Comparison of ENCODE assay signal across 12 cellular contexts in genomic region chr5:132905938-132906337, GRCh38. TPM values are rescaled to one million over a fixed set of nuclear protein-coding genes. Genes with fewer than 3 reads are reported as not detected.
DNase-seq lines count a peak whose midpoint lies in the region; ATAC-seq, FAIRE-seq and TF ChIP-seq lines count a peak whose summit lies in the region.
"Had no signal": no experiment of that assay in that cellular context is flagged by ENCODE, and none has a peak within 500 bp of the region (broad histone marks: within the 10 kb centered on the region; RNA-seq: fewer than 3 reads in every experiment).

No MANE protein-coding gene starts in this region.

- no peak for FAIRE-seq in keratinocyte (lab: Jason Lieb, UNC)

- H3K4me2 ChIP-seq in keratinocyte (ENCODE audit: control insufficient read depth, extremely low read depth, insufficient read depth, low read depth, low read length), result no peak overlapping the region
- no peak overlapping the region for H3K4me2 ChIP-seq in Karpas-422 (ENCODE audit: low read depth, low read length, poor library complexity, severe bottlenecking)

- H3K9me1 ChIP-seq in keratinocyte (ENCODE audit: control insufficient read depth, extremely low read depth, insufficient read depth, low read length), result peaks cover 5% of the 10 kb centered on the region

- ATAC-seq in GM21737 (IDR thresholded peaks at IDR 0.05; ENCODE audit: unreplicated experiment) (no peak), HG03108 (IDR thresholded peaks at IDR 0.05; ENCODE audit: unreplicated experiment) (no peak), HG02884 (IDR thresholded peaks at IDR 0.05; ENCODE audit: unreplicated experiment) (no peak)

- H2AFZ ChIP-seq in keratinocyte (ENCODE audit: control insufficient read depth, low read length), result no peak overlapping the region
- no peak overlapping the region for H2AFZ ChIP-seq in Karpas-422 (ENCODE audit: low read length)

- TF ChIP-seq CTCF in AG10803 (conservative IDR thresholded peaks at IDR 0.05; ENCODE audit: low read length) (peak; percentile 25; the same call in 1 of the 2 replicates), keratinocyte (optimal IDR thresholded peaks at IDR 0.05 in 1 of 3, IDR thresholded peaks at IDR 0.05 in 1 of 3, conservative IDR thresholded peaks at IDR 0.05 in 1 of 3; ENCODE audit: extremely low read depth in 1 of 3, insufficient read depth in 2 of 3, low read length in 3 of 3) (peak in 2 of 3 experiments; percentile 14 to 25)

- no peaks in the 10 kb centered on the region for H3K9me2 ChIP-seq in Karpas-422 (replicated peaks; ENCODE audit: insufficient read depth, low read length)

- H3K4me3 ChIP-seq in AG10803 (ENCODE audit: low read length) (no peak overlapping the region), SJCRH30 (no peak overlapping the region), keratinocyte (ENCODE audit: control insufficient read depth in 2 of 3, extremely low read depth in 1 of 3, insufficient read depth in 2 of 3, low read depth in 1 of 3, low read length in 3 of 3) (no peak overlapping the region), Karpas-422 (ENCODE audit: low read length) (no peak overlapping the region)
- H3K4me3 ChIP-seq: tibial artery had no signal

- H3K36me3 ChIP-seq in SJCRH30 (peaks cover 12% of the 10 kb centered on the region), keratinocyte (ENCODE audit: control insufficient read depth in 2 of 2, extremely low read depth in 1 of 2, insufficient read depth in 2 of 2, low read length in 2 of 2) (peaks cover 0 to 4% of the 10 kb centered on the region in 2 experiments), Karpas-422 (ENCODE audit: insufficient read depth, low read length) (peaks cover 9% of the 10 kb centered on the region; the same call in 1 of the 2 replicates)

- peaks cover 8% of the 10 kb centered on the region for H3K4me1 ChIP-seq in SJCRH30
- H3K4me1 ChIP-seq in keratinocyte (ENCODE audit: control insufficient read depth, extremely low read depth, insufficient read depth, low read length), result no peaks in the 10 kb centered on the region
- peaks cover 18% of the 10 kb centered on the region for H3K4me1 ChIP-seq in Karpas-422 (ENCODE audit: low read length)

- H3K79me2 ChIP-seq in keratinocyte (ENCODE audit: control insufficient read depth, insufficient read depth, low read length) (peaks cover 17% of the 10 kb centered on the region), Karpas-422 (ENCODE audit: low read length) (peaks cover 55% of the 10 kb centered on the region)

- H3K9me3 ChIP-seq in SJCRH30 (replicated peaks) (no peaks in the 10 kb centered on the region), keratinocyte (ENCODE audit: control insufficient read depth, low read depth, low read length) (no peaks in the 10 kb centered on the region), Karpas-422 (ENCODE audit: low read length) (no peaks in the 10 kb centered on the region)
- H3K9me3 ChIP-seq: tibial artery had no signal

- peak; percentile 62 for DNase-seq in AG10803 (ENCODE audit: low read depth)
- DNase-seq in HCEC 1CT, result peak; percentile 64
- peak; percentile 7 to 63 for DNase-seq in SJCRH30
- peak; percentile 19 for DNase-seq in keratinocyte (ENCODE audit: low read depth, low spot score)
- no peak for DNase-seq in Karpas-422
- DNase-seq: H7; NCI-H446 treated with DMSO at 0.1 percent for 48 hours; stimulated activated CD4-positive, alpha-beta T cell treated with anti-CD3 and anti-CD28 coated beads, Interleukin-4, amount 100 ng/mL, for 24 hours; tibial artery had no signal

- H4K20me1 ChIP-seq in keratinocyte (ENCODE audit: control insufficient read depth, extremely low read depth, insufficient read depth, low read length) (no peaks in the 10 kb centered on the region), Karpas-422 (ENCODE audit: insufficient read depth, low read depth, low read length) (no peaks in the 10 kb centered on the region)

- dilution Hi-C loops in keratinocyte (cut with MboI; ENCODE audit: extremely low pct_ligation_motif_present, low sequenced_read_pairs), result no loop called here

- H3K27ac ChIP-seq in SJCRH30, result no peak overlapping the region
- no peak overlapping the region for H3K27ac ChIP-seq in keratinocyte (ENCODE audit: control insufficient read depth, insufficient read depth, low read length)
- H3K27ac ChIP-seq in Karpas-422 (ENCODE audit: low read length), result no peak overlapping the region
- H3K27ac ChIP-seq: tibial artery had no signal

- no peak overlapping the region for H3K9ac ChIP-seq in keratinocyte (ENCODE audit: control insufficient read depth, extremely low read depth, insufficient read depth, low read length)
- no peak overlapping the region for H3K9ac ChIP-seq in Karpas-422 (ENCODE audit: low read length)

- H3K27me3 ChIP-seq in SJCRH30 (no peaks in the 10 kb centered on the region), keratinocyte (ENCODE audit: control insufficient read depth, extremely low read depth, insufficient read depth, low read length) (no peaks in the 10 kb centered on the region), Karpas-422 (ENCODE audit: low read length) (no peaks in the 10 kb centered on the region)
- H3K27me3 ChIP-seq: tibial artery had no signal

RNA-seq across cellular contexts. Expression of gene LEAP2, which starts 32.5 kb away (rescaled TPM):
- 1.2 and 1.6 TPM in 2 replicates for total RNA-seq in SJCRH30 (2014; rRNA removed; shearing (Covaris generic))
- 0.28 to 1.2 TPM (median 0.50 TPM) in 3 replicates for polyA plus RNA-seq in keratinocyte
- polyA plus RNA-seq in keratinocyte (2011; ENCODE audit: low read depth), result 0.50 TPM
- 0.05 TPM in 1 of 2 replicates, not detected in the other for polyA plus RNA-seq in keratinocyte (2011; cell fraction: cytosol; rRNA removed)
- 2.3 and 2.4 TPM in 2 replicates for polyA plus RNA-seq in keratinocyte (2011; cell fraction: nucleus; rRNA removed)
- polyA plus RNA-seq in keratinocyte (2012; ENCODE audit: low replicate concordance), result 0.26 and 1.5 TPM in 2 replicates
- 0.30 to 0.74 TPM in 2 of 3 replicates, not detected in the other for polyA minus RNA-seq in keratinocyte
- not detected for polyA minus RNA-seq in keratinocyte (2011; cell fraction: cytosol; rRNA and poly(A)+ RNA removed)
- 0.21 TPM in 1 of 2 replicates, not detected in the other for polyA minus RNA-seq in keratinocyte (2011; cell fraction: nucleus; rRNA and poly(A)+ RNA removed)
- total RNA-seq in Karpas-422 (2014; rRNA removed; shearing (Covaris generic); ENCODE audit: low replicate concordance), result 3.1 and 6.6 TPM in 2 replicates

RNA-seq across cellular contexts. Expression of gene UQCRQ, which starts 39.5 kb away (rescaled TPM):
- total RNA-seq in SJCRH30 (2014; rRNA removed; shearing (Covaris generic)), result 229 and 261 TPM in 2 replicates
- polyA plus RNA-seq in keratinocyte, result 199 to 488 TPM (median 398 TPM) in 3 replicates
- 160 TPM for polyA plus RNA-seq in keratinocyte (2011; ENCODE audit: low read depth)
- 338 and 377 TPM in 2 replicates for polyA plus RNA-seq in keratinocyte (2011; cell fraction: cytosol; rRNA removed)
- polyA plus RNA-seq in keratinocyte (2011; cell fraction: nucleus; rRNA removed), result 92.6 and 102 TPM in 2 replicates
- polyA plus RNA-seq in keratinocyte (2012; ENCODE audit: low replicate concordance), result 362 and 397 TPM in 2 replicates
- polyA minus RNA-seq in keratinocyte, result 27.6 to 61.1 TPM (median 30.8 TPM) in 3 replicates
- 134 TPM for polyA minus RNA-seq in keratinocyte (2011; cell fraction: cytosol; rRNA and poly(A)+ RNA removed)
- polyA minus RNA-seq in keratinocyte (2011; cell fraction: nucleus; rRNA and poly(A)+ RNA removed), result 11.7 and 12.6 TPM in 2 replicates
- 179 and 182 TPM in 2 replicates for total RNA-seq in Karpas-422 (2014; rRNA removed; shearing (Covaris generic); ENCODE audit: low replicate concordance)

RNA-seq across cellular contexts. Expression of gene GDF9, which starts 39.7 kb away (rescaled TPM):
- 0.20 and 0.57 TPM in 2 replicates for total RNA-seq in SJCRH30 (2014; rRNA removed; shearing (Covaris generic))
- 0.11 to 0.54 TPM (median 0.21 TPM) in 3 replicates for polyA plus RNA-seq in keratinocyte
- polyA plus RNA-seq in keratinocyte (2011; ENCODE audit: low read depth), result 0.21 TPM
- polyA plus RNA-seq in keratinocyte (2011; cell fraction: cytosol; rRNA removed), result 0.04 and 0.10 TPM in 2 replicates
- 0.96 and 1.2 TPM in 2 replicates for polyA plus RNA-seq in keratinocyte (2011; cell fraction: nucleus; rRNA removed)
- polyA plus RNA-seq in keratinocyte (2012; ENCODE audit: low replicate concordance), result 0.10 and 0.32 TPM in 2 replicates
- polyA minus RNA-seq in keratinocyte, result not detected in 3 replicates
- polyA minus RNA-seq in keratinocyte (2011; cell fraction: cytosol; rRNA and poly(A)+ RNA removed), result not detected
- 0.74 and 2.7 TPM in 2 replicates for polyA minus RNA-seq in keratinocyte (2011; cell fraction: nucleus; rRNA and poly(A)+ RNA removed)
- total RNA-seq in Karpas-422 (2014; rRNA removed; shearing (Covaris generic); ENCODE audit: low replicate concordance), result 1.2 and 1.5 TPM in 2 replicates

RNA-seq across cellular contexts. Expression of gene AFF4, which starts 57.5 kb away (rescaled TPM):
- 45.2 and 51.0 TPM in 2 replicates for total RNA-seq in SJCRH30 (2014; rRNA removed; shearing (Covaris generic))
- 44.9 to 66.9 TPM (median 51.3 TPM) in 3 replicates for polyA plus RNA-seq in keratinocyte
- polyA plus RNA-seq in keratinocyte (2011; ENCODE audit: low read depth), result 67.0 TPM
- 28.8 and 56.8 TPM in 2 replicates for polyA plus RNA-seq in keratinocyte (2011; cell fraction: cytosol; rRNA removed)
- 86.1 and 90.9 TPM in 2 replicates for polyA plus RNA-seq in keratinocyte (2011; cell fraction: nucleus; rRNA removed)
- polyA plus RNA-seq in keratinocyte (2012; ENCODE audit: low replicate concordance), result 30.7 and 36.8 TPM in 2 replicates
- 85.0 to 170 TPM (median 103 TPM) in 3 replicates for polyA minus RNA-seq in keratinocyte
- polyA minus RNA-seq in keratinocyte (2011; cell fraction: cytosol; rRNA and poly(A)+ RNA removed), result 54.7 TPM
- 84.5 and 176 TPM in 2 replicates for polyA minus RNA-seq in keratinocyte (2011; cell fraction: nucleus; rRNA and poly(A)+ RNA removed)
- total RNA-seq in Karpas-422 (2014; rRNA removed; shearing (Covaris generic); ENCODE audit: low replicate concordance), result 20.1 and 34.0 TPM in 2 replicates
